In the genomic region with DNA sequence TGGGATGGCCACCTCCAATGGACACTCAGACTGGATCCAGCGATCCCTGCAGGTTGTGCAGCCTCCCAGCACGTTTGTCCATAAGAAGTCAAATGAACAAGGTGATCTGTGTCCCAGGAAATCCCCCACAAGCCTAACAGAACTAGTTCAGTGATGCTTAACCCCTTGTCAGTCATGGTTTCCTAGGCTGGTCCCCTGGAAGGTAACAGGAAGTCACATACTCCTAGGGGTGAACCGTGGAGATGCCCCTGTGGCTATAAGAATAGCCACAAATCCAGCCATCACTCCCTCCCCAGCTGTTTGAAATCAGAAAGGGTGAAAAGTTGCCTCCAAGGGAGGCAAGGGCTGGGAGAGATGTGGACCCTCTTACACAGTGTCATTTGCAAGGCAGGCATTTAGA, we compare ENCODE assay signal across 32 cellular contexts. TPM values are rescaled to one million over a fixed set of nuclear protein-coding genes. Genes with fewer than 3 reads are reported as not detected.
DNase-seq lines count a peak whose midpoint lies in the region; ATAC-seq, FAIRE-seq and TF ChIP-seq lines count a peak whose summit lies in the region.
"Had no signal": no experiment of that assay in that cellular context is flagged by ENCODE, and none has a peak within 500 bp of the region (broad histone marks: within the 10 kb centered on the region; RNA-seq: fewer than 3 reads in every experiment).

No MANE protein-coding gene starts in this region.

- H3K14ac ChIP-seq in H1 (ENCODE audit: insufficient read length): no peak overlapping the region

- TF ChIP-seq POLR2A in H1 (IDR thresholded peaks at IDR 0.05; ENCODE audit: control extremely low read depth in 1 of 2, low read depth in 2 of 2, low read length in 2 of 2): no peak

- H3K79me2 ChIP-seq in H1 (ENCODE audit: control insufficient read depth in 1 of 2, insufficient read depth in 2 of 2, low read length in 2 of 2): no peaks in the 10 kb centered on the region
- H3K79me2 ChIP-seq: hepatocyte had no signal

- H3K36me3 ChIP-seq in GM06990 (ENCODE audit: control insufficient read depth, insufficient read depth, low read length): peaks cover 32% of the 10 kb centered on the region
- no peaks in the 10 kb centered on the region for H3K36me3 ChIP-seq in H1 (ENCODE audit: control insufficient read depth in 2 of 4, insufficient read depth in 4 of 4, low read length in 3 of 4)
- H3K36me3 ChIP-seq: gastroesophageal sphincter, SJCRH30 had no signal

- no peak overlapping the region for H3K18ac ChIP-seq in H1 (ENCODE audit: extremely low read depth, low read length)

- no peak for TF ChIP-seq RAD21 in H1 (IDR thresholded peaks at IDR 0.05 in 1 of 2, conservative IDR thresholded peaks at IDR 0.05 in 1 of 2; ENCODE audit: low read depth in 2 of 2, low read length in 2 of 2)

- WGBS in H1 (ENCODE audit: extremely low coverage in 1 of 2, insufficient coverage in 1 of 2, insufficient read length in 1 of 2, insufficient replicate concordance in 2 of 2, low coverage in 1 of 2, low lambda C conversion rate in 2 of 2, missing lambda C conversion rate in 1 of 2), 2 experiments: 83% methylated on average over 3 of the region's 3 CpGs; no CpG with 5 or more reads in 1 of the 2 experiments
- WGBS in right cardiac atrium: 59% methylated on average over 3 of the region's 3 CpGs

- H2BK20ac ChIP-seq in H1 (ENCODE audit: low read length): no peak overlapping the region

- H2BK12ac ChIP-seq in H1 (ENCODE audit: low read depth, low read length): no peak overlapping the region

- H2BK15ac ChIP-seq in H1 (ENCODE audit: low read length): no peak overlapping the region

- ATAC-seq in GM18868 (IDR thresholded peaks at IDR 0.05; ENCODE audit: unreplicated experiment) (peak; percentile 38), HG03469 (IDR thresholded peaks at IDR 0.05; ENCODE audit: unreplicated experiment) (peak; percentile 34), GM19324 (IDR thresholded peaks at IDR 0.05; ENCODE audit: low FRiP score, unreplicated experiment) (no peak), right cardiac atrium (no peak), HG03175 (IDR thresholded peaks at IDR 0.05; ENCODE audit: unreplicated experiment) (no peak)
- ATAC-seq: activated T-cell treated with anti-CD3 and anti-CD28 coated beads, Interleukin-2, amount 50 U/mL, for 4 hours; gastroesophageal sphincter; natural killer cell treated with Interleukin-12 subunit alpha and Interleukin-12 subunit beta and Interleukin-15 and Interleukin-18, amount 100 ng/mL, for 72 hours; psoas muscle had no signal

- intact Hi-C loops in right cardiac atrium (cut with DNase I): no loop called here

- H4K5ac ChIP-seq in H1 (ENCODE audit: insufficient read length, low read depth, low read length): no peak overlapping the region

- no peak overlapping the region for H4K8ac ChIP-seq in H1 (ENCODE audit: extremely low read depth, insufficient read depth, low read length)

- no peaks in the 10 kb centered on the region for H3K23me2 ChIP-seq in H1 (ENCODE audit: low read depth, low read length)

- H3K79me1 ChIP-seq in H1 (ENCODE audit: low read depth, low read length): no peaks in the 10 kb centered on the region

- H3K27me3 ChIP-seq in GM06990 (replicated peaks; ENCODE audit: control insufficient read depth, insufficient read depth, low read length) (no peaks in the 10 kb centered on the region), H1 (replicated peaks in 1 of 4; ENCODE audit: control insufficient read depth in 3 of 4, extremely low read depth in 1 of 4, insufficient read depth in 3 of 4, low read length in 3 of 4) (0 out of 7 replicates have a peak, but pooled peaks cover 0 to 10% (median 0%) of the 10 kb centered on the region in 4 experiments), right cardiac atrium (ENCODE audit: control insufficient read depth, insufficient read depth) (peaks cover 2% of the 10 kb centered on the region)
- H3K27me3 ChIP-seq: SJCRH30 had no signal

- no peak for TF ChIP-seq EP300 in H1 (IDR thresholded peaks at IDR 0.05; ENCODE audit: borderline replicate concordance in 1 of 2, low read depth in 2 of 2, low read length in 2 of 2)

- no peak overlapping the region for H2BK120ac ChIP-seq in H1 (replicated peaks; ENCODE audit: low read depth, low read length)

- CTCF ChIA-PET in H1 (lab: Charles Lee; ENCODE audit: partially characterized antibody): interaction anchor here (0.6 to 4.2 kb wide), 5 partner anchors 16 to 191 kb away, joined by 3 to 33 read pairs (median 3); no protein-coding TSS in a partner anchor

- H4K91ac ChIP-seq in H1 (replicated peaks; ENCODE audit: insufficient read length, low read length): no peak overlapping the region

- H3K23ac ChIP-seq in H1 (ENCODE audit: insufficient read length): no peak overlapping the region

- no peak for TF ChIP-seq CTCF in GM06990 (IDR thresholded peaks at IDR 0.05; ENCODE audit: insufficient read depth, low read length, poor library complexity, severe bottlenecking)
- no peak for TF ChIP-seq CTCF in H1 (IDR thresholded peaks at IDR 0.05; ENCODE audit: control extremely low read depth in 1 of 3, insufficient read depth in 1 of 3, low read depth in 1 of 3, low read length in 3 of 3)

- H2AK5ac ChIP-seq in H1 (ENCODE audit: low read depth, low read length): no peak overlapping the region

- POLR2A ChIA-PET in H1 (lab: Charles Lee; ENCODE audit: partially characterized antibody): no interaction called here

- no peak overlapping the region for H3K4ac ChIP-seq in H1 (replicated peaks; ENCODE audit: insufficient read length, low read depth, low read length)

- no peak overlapping the region for H3K9ac ChIP-seq in H1 (replicated peaks in 1 of 4; ENCODE audit: extremely low read depth in 1 of 4, low read depth in 3 of 4, low read length in 3 of 4)
- H3K9ac ChIP-seq: GM23248 had no signal

- no peak overlapping the region for H3K4me2 ChIP-seq in H1 (ENCODE audit: insufficient read depth in 1 of 2, low read depth in 2 of 2, low read length in 2 of 2)
- H3K4me2 ChIP-seq: hepatocyte had no signal

- 0 out of 2 replicates have a peak overlapping the region, but pooled peaks have one; percentile 12 for H2BK5ac ChIP-seq in H1 (ENCODE audit: low read depth, low read length)

- H3K4me1 ChIP-seq in H1 (replicated peaks in 1 of 4; ENCODE audit: control insufficient read depth in 3 of 4, insufficient read depth in 4 of 4, low read length in 3 of 4) (peaks cover 0 to 2% (median 0%) of the 10 kb centered on the region in 4 experiments; a peak in 1 of 7 replicates), right cardiac atrium (ENCODE audit: control insufficient read depth, insufficient read depth, low read length) (no peaks in the 10 kb centered on the region)
- H3K4me1 ChIP-seq: gastroesophageal sphincter, psoas muscle, SJCRH30 had no signal

- H3K4me3 ChIP-seq in GM06990 (replicated peaks; ENCODE audit: low read depth, low read length): peak overlapping the region; percentile 42
- H3K4me3 ChIP-seq in H1 (ENCODE audit: extremely low read depth in 1 of 4, insufficient read depth in 2 of 4, low read depth in 3 of 4, low read length in 4 of 4): no peak overlapping the region
- no peak overlapping the region for H3K4me3 ChIP-seq in right cardiac atrium (ENCODE audit: low read length)
- H3K4me3 ChIP-seq: coronary artery, gastroesophageal sphincter, GM23248, hepatocyte, lung, psoas muscle, SJCRH30 had no signal

- no peak overlapping the region for H2AFZ ChIP-seq in H1 (ENCODE audit: low read length)
- H2AFZ ChIP-seq: GM23248, hepatocyte had no signal

- H3K56ac ChIP-seq in H1 (replicated peaks; ENCODE audit: insufficient read length, low read depth, low read length): no peak overlapping the region

- no peak for FAIRE-seq in H1 (lab: Jason Lieb, UNC)

- H3K27ac ChIP-seq in H1 (ENCODE audit: low read depth, low read length) (no peak overlapping the region), right cardiac atrium (ENCODE audit: low read length) (no peak overlapping the region)
- H3K27ac ChIP-seq: coronary artery, gastroesophageal sphincter, GM23248, hepatocyte, psoas muscle, SJCRH30, WERI-Rb-1 had no signal

- no peaks in the 10 kb centered on the region for H4K20me1 ChIP-seq in H1 (replicated peaks in 1 of 2; ENCODE audit: control insufficient read depth in 1 of 2, insufficient read depth in 2 of 2, low read length in 2 of 2)

- no peaks in the 10 kb centered on the region for H3K9me3 ChIP-seq in H1 (ENCODE audit: insufficient read depth in 2 of 2, low read depth in 1 of 2, low read length in 1 of 2)
- H3K9me3 ChIP-seq in right cardiac atrium (ENCODE audit: control insufficient read depth, low read length): no peaks in the 10 kb centered on the region
- H3K9me3 ChIP-seq: gastroesophageal sphincter, psoas muscle, SJCRH30 had no signal

- DNase-seq in GM06990 (ENCODE audit: extremely low read depth, insufficient read length) (no peak), H1 (ENCODE audit: low read depth in 1 of 2, low spot score in 2 of 2) (no peak), right cardiac atrium (no peak)
- no peak for DNase-seq in activated T-cell treated with anti-CD3 and anti-CD28 coated beads, Interleukin-2, amount 50 U/mL, for 1 hour
- DNase-seq: activated CD4-positive, alpha-beta T cell treated with anti-CD3 and anti-CD28 coated beads, Interleukin-2, amount 50 U/mL, for 1 hour; activated T-cell treated with anti-CD3 and anti-CD28 coated beads, Interleukin-2, amount 50 U/mL, for 4 hours; DMS153; effector CD8-positive, alpha-beta T cell; GM23248; kidney glomerular epithelial cell; NCI-H146; NCI-H2107; NCI-H446; NCI-H82; occipital lobe; psoas muscle; SJCRH30; stimulated activated CD4-positive, alpha-beta T cell treated with anti-CD3 and anti-CD28 coated beads, Interleukin-4, amount 100 ng/mL, for 24 hours; T1000; trophoblast cell; WERI-Rb-1 had no signal

TF ChIP-seq in H1, 55 proteins besides CTCF, POLR2A, EP300 and RAD21:
- TF ChIP-seq KDM4A (IDR thresholded peaks at IDR 0.05; ENCODE audit: low read depth, low read length, severe bottlenecking): no peak
TF ChIP-seq in H1: peak in this region for 0.

RNA-seq across cellular contexts. Expression of gene PAX5, which starts 22.5 kb away (rescaled TPM):
- total RNA-seq in H1 (2021; fragmentation: NEBNext Ultra II Directional; extraction: Animal tissue kit (Norgen Biotek cat#: 25700)): 0.13 and 0.43 TPM in 2 replicates
- polyA plus RNA-seq in H1 (2011; rRNA removed) (0.29 and 0.44 TPM in 2 replicates), right cardiac atrium (not detected)
- polyA plus RNA-seq in H1 (2011; cell fraction: cytosol; rRNA removed): 0.09 TPM
- 0.14 TPM for polyA plus RNA-seq in H1 (2011; cell fraction: nucleus; rRNA removed)
- 0.14 to 0.19 TPM (median 0.18 TPM) in 4 replicates for polyA plus RNA-seq in H1 (2012, experiment 1 of 2)
- polyA plus RNA-seq in H1 (2012, experiment 2 of 2): 0.07 TPM
- 0.14 TPM for polyA plus RNA-seq in H1 (2013, experiment 1 of 2)
- 0.18 TPM for polyA plus RNA-seq in H1 (2013, experiment 2 of 2)
- polyA minus RNA-seq in H1 (2011; rRNA and poly(A)+ RNA removed): 0.09 and 0.27 TPM in 2 replicates
- not detected for polyA minus RNA-seq in H1 (2011; cell fraction: cytosol; rRNA and poly(A)+ RNA removed)
- polyA minus RNA-seq in H1 (2011; cell fraction: nucleus; rRNA and poly(A)+ RNA removed): 0.90 TPM
- total RNA-seq in right cardiac atrium: under 1 TPM in 1 of 4 donors, not detected in 3; 0.03 TPM
- total RNA-seq: cardiac septum, GM23248, hepatocyte, occipital lobe, RPMI7951 had no signal
- polyA plus RNA-seq: GM23248, hepatocyte had no signal

Comparison
In these comparisons a context has a peak if more than half of its experiments do, and no peak if none do; other contexts are left out.
1. ATAC-seq: peak in GM18868 (single experiment) and HG03469 (single experiment); none in GM19324 (single experiment), right cardiac atrium (0 of 2) and HG03175 (single experiment).